Comparison of ENCODE assay signal across 8 cellular contexts in the genomic region with DNA sequence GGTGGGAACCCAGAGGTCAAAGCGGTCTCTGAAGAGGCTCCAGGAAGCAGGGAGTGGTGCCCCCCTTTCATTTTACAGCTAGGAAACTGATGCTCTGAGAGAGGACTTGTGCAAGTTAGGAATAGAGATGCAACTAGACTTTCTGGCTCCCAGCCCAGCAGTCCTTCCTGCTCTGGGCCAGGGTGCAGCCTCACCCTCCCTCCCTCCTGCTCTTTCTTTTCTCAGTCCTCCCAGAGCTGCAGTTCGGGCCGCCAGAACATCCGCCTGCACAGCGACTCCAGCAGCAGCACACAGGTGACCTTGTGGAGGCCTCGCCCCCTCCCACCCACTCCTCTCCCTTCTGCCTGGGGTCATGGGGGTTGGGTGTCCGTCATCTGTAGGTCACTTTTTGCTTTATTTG. TPM values are rescaled to one million over a fixed set of nuclear protein-coding genes. Genes with fewer than 3 reads are reported as not detected.
DNase-seq lines count a peak whose midpoint lies in the region; ATAC-seq and TF ChIP-seq lines count a peak whose summit lies in the region.

No MANE protein-coding gene starts in this region.

- peak overlapping the region in 6 of 12 donors; percentile 6 to 23 (median 16) for H3K4me3 ChIP-seq in heart left ventricle
- no peak overlapping the region for H3K4me3 ChIP-seq in skeletal muscle cell (ENCODE audit: low read depth, low read length)

- peak overlapping the region; percentile 50 to 86 (median 82) for H3K27ac ChIP-seq in heart left ventricle

- DNase-seq in H4 (ENCODE audit: low spot score) = peak; percentile 66
- DNase-seq in SHP77 (lab: John Stamatoyannopoulos, UW) = peak; percentile 73 to 77
- peak; percentile 78 to 89 (median 82) for DNase-seq in heart left ventricle
- peak; percentile 30 for DNase-seq in skeletal muscle cell (ENCODE audit: low read depth)
- no peak for DNase-seq in midbrain (lab: John Stamatoyannopoulos, UW)
- DNase-seq in activated naive CD8-positive, alpha-beta T cell treated with anti-CD3 and anti-CD28 coated beads for 36 hours = no peak

- H3K27me3 ChIP-seq in heart left ventricle = no peaks in the 10 kb centered on the region

- no peaks in the 10 kb centered on the region for H3K9me3 Mint-ChIP-seq in activated naive CD8-positive, alpha-beta T cell treated with anti-CD3 and anti-CD28 coated beads for 36 hours

- H3K27ac Mint-ChIP-seq in activated naive CD8-positive, alpha-beta T cell treated with anti-CD3 and anti-CD28 coated beads for 36 hours = no peak overlapping the region

- H3K4me1 ChIP-seq in heart left ventricle = peaks cover 0 to 22% (median 17%) of the 10 kb centered on the region in 12 donors

- TF ChIP-seq CTCF in heart left ventricle (IDR thresholded peaks at IDR 0.05) = no peak

- H3K4me3 Mint-ChIP-seq in activated naive CD8-positive, alpha-beta T cell treated with anti-CD3 and anti-CD28 coated beads for 36 hours = no peak overlapping the region

- no peaks in the 10 kb centered on the region for H3K36me3 Mint-ChIP-seq in activated naive CD8-positive, alpha-beta T cell treated with anti-CD3 and anti-CD28 coated beads for 36 hours

- 12 to 20% (median 16%) methylated on average over 7 of the region's 7 CpGs for WGBS in heart left ventricle, 4 donors

- H3K9me3 ChIP-seq in heart left ventricle = no peaks in the 10 kb centered on the region

- no peaks in the 10 kb centered on the region for H3K4me1 Mint-ChIP-seq in activated naive CD8-positive, alpha-beta T cell treated with anti-CD3 and anti-CD28 coated beads for 36 hours

- peaks cover 5% of the 10 kb centered on the region for H3K27me3 Mint-ChIP-seq in activated naive CD8-positive, alpha-beta T cell treated with anti-CD3 and anti-CD28 coated beads for 36 hours

- peaks cover 0 to 10% (median 0%) of the 10 kb centered on the region in 9 donors for H3K36me3 ChIP-seq in heart left ventricle

- no peak for TF ChIP-seq POLR2A in heart left ventricle (IDR thresholded peaks at IDR 0.05)

- ATAC-seq in heart left ventricle = peak; percentile 77 to 83 (median 81)
- ATAC-seq in HG03135 (IDR thresholded peaks at IDR 0.05; ENCODE audit: unreplicated experiment) = no peak
- ATAC-seq in GM21423 (IDR thresholded peaks at IDR 0.05; ENCODE audit: unreplicated experiment) = no peak

- intact Hi-C loops in heart left ventricle (cut with DNase I) = loop anchor here in 1 of 10 donors (2.0 kb wide), 1 partner anchor 32 kb away; no protein-coding TSS in a partner anchor

RNA-seq across cellular contexts. Expression of a gene that starts 51.5 kb away (rescaled TPM):
- not detected in 2 replicates for total RNA-seq in H4 (2014; rRNA removed; shearing (Covaris generic))
- not detected for total RNA-seq in heart left ventricle
- not detected for polyA plus RNA-seq in heart left ventricle
- total RNA-seq in activated naive CD8-positive, alpha-beta T cell treated with anti-CD3 and anti-CD28 coated beads for 36 hours = not detected

RNA-seq across cellular contexts. Expression of a gene that starts 57.5 kb away (rescaled TPM):
- 1.7 and 3.2 TPM in 2 replicates for total RNA-seq in H4 (2014; rRNA removed; shearing (Covaris generic))
- total RNA-seq in heart left ventricle = 10 to 100 TPM in 8 of 9 donors, 1 to 10 TPM in 1; 7.2 to 22.1 (median 14.8) TPM
- polyA plus RNA-seq in heart left ventricle = 1 to 10 TPM; 4.5 to 5.7 TPM
- 10 to 100 TPM; 11.0 to 11.3 TPM for total RNA-seq in activated naive CD8-positive, alpha-beta T cell treated with anti-CD3 and anti-CD28 coated beads for 36 hours

Comparison
In these comparisons a context has a peak if more than half of its experiments do, and no peak if none do; other contexts are left out.
1. DNase-seq: peak in H4 (single experiment), SHP77 (2 of 2), heart left ventricle (5 of 5) and skeletal muscle cell (single experiment); none in midbrain (single experiment) and activated naive CD8-positive, alpha-beta T cell treated with anti-CD3 and anti-CD28 coated beads for 36 hours (single experiment).
2. ATAC-seq: peak in heart left ventricle (4 of 4); none in HG03135 (single experiment) and GM21423 (single experiment).